In the genomic region with DNA sequence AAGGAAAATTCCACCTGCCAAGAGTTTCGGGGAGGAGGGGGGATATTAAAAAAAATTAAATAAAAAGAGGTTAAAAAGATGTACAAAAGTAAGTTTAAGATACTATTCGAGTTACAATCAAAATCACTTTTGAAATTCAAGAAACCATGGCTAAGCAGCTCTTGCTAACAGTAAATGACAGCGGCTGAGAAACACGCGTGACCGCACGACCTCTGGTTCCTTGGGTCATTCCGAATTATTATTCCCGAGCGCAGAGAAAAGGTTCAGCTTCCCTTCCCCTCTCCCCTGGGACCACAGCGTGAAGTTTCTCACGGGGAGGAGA, we compare ENCODE assay signal across 8 cellular contexts. TPM values are rescaled to one million over a fixed set of nuclear protein-coding genes. Genes with fewer than 3 reads are reported as not detected.
DNase-seq lines count a peak whose midpoint lies in the region; ATAC-seq and TF ChIP-seq lines count a peak whose summit lies in the region.

No MANE protein-coding gene starts in this region.

- peaks cover 0 to 26% of the 10 kb centered on the region in 2 donors for H3K4me1 ChIP-seq in right atrium auricular region
- H3K4me1 ChIP-seq in mucosa of rectum (ENCODE audit: control insufficient read depth in 2 of 2, insufficient read depth in 2 of 2, low read length in 2 of 2) = peaks cover 8 to 9% of the 10 kb centered on the region in 2 donors

- intact Hi-C loops in left ventricle myocardium superior (cut with micrococcal nuclease) = loop anchor here (10.0 kb wide), 1 partner anchor 262 kb away; no protein-coding TSS in a partner anchor

- H3K36me3 ChIP-seq in right atrium auricular region (peaks cover 16% of the 10 kb centered on the region), mucosa of rectum (ENCODE audit: control insufficient read depth in 2 of 2, insufficient read depth in 2 of 2, low read length in 2 of 2) (peaks cover 16% of the 10 kb centered on the region in 2 donors)

- DNase-seq in right atrium auricular region (ENCODE audit: low spot score) (no peak), left ventricle myocardium superior (no peak), caudate nucleus (lab: John Stamatoyannopoulos, UW) (no peak), omental fat pad (ENCODE audit: low spot score) (no peak), NCI-H187 treated with DMSO at 0.1 percent for 48 hours (lab: John Stamatoyannopoulos, UW) (no peak), COLO668 (lab: John Stamatoyannopoulos, UW; ENCODE audit: unreplicated experiment) (no peak)
- no peak for DNase-seq in stimulated activated CD4-positive, alpha-beta T cell treated with anti-CD3 and anti-CD28 coated beads, Interleukin-15, amount 100 ng/mL, for 24 hours

- H3K9me3 ChIP-seq in right atrium auricular region (no peaks in the 10 kb centered on the region), mucosa of rectum (ENCODE audit: control insufficient read depth in 2 of 2, low read length in 2 of 2) (no peaks in the 10 kb centered on the region)

- peak overlapping the region; percentile 85 to 89 for H3K9ac ChIP-seq in mucosa of rectum (ENCODE audit: low read depth in 1 of 2, low read length in 2 of 2)

- no peak for ATAC-seq in left ventricle myocardium superior
- no peak for ATAC-seq in omental fat pad (ENCODE audit: low FRiP score)

- H3K4me3 ChIP-seq in right atrium auricular region = peak overlapping the region; percentile 71 to 85
- peak overlapping the region; percentile 74 to 96 for H3K4me3 ChIP-seq in mucosa of rectum (ENCODE audit: low read length in 2 of 2)

- H3K27ac ChIP-seq in right atrium auricular region (peak overlapping the region; percentile 95 to 97), caudate nucleus (ENCODE audit: low read depth, low read length) (peak overlapping the region; percentile 85), mucosa of rectum (ENCODE audit: low read depth in 2 of 2, low read length in 2 of 2) (peak overlapping the region; percentile 83)

- no peak for TF ChIP-seq CTCF in right atrium auricular region (IDR thresholded peaks at IDR 0.05)
- TF ChIP-seq CTCF in omental fat pad (IDR thresholded peaks at IDR 0.05) = no peak

- H3K27me3 ChIP-seq in right atrium auricular region (no peaks in the 10 kb centered on the region), mucosa of rectum (ENCODE audit: control insufficient read depth in 2 of 2, insufficient read depth in 2 of 2, low read length in 2 of 2) (peaks cover 2 to 4% of the 10 kb centered on the region in 2 donors)

RNA-seq across cellular contexts. Expression of a gene that starts 0.6 kb away (rescaled TPM):
- 1 to 10 TPM; 4.9 to 6.2 TPM for total RNA-seq in right atrium auricular region
- 19.4 TPM for total RNA-seq in left ventricle myocardium superior
- total RNA-seq in omental fat pad = 10 to 100 TPM in 1 of 4 donors, 1 to 10 TPM in 3; 3.5 to 13.6 (median 5.2) TPM

RNA-seq across cellular contexts. Expression of a gene that starts 58.2 kb away (rescaled TPM):
- 10 to 100 TPM; 13.0 to 19.1 TPM for total RNA-seq in right atrium auricular region
- total RNA-seq in left ventricle myocardium superior = 10.0 TPM
- 10 to 100 TPM in 1 of 4 donors, 1 to 10 TPM in 3; 5.6 to 13.7 (median 6.9) TPM for total RNA-seq in omental fat pad
